Comparison of ENCODE assay signal across 10 cellular contexts in genomic region chr6:52157301-52157930, GRCh38. TPM values are rescaled to one million over a fixed set of nuclear protein-coding genes. Genes with fewer than 3 reads are reported as not detected.
DNase-seq lines count a peak whose midpoint lies in the region; ATAC-seq and FAIRE-seq lines count a peak whose summit lies in the region.
"Had no signal": no experiment of that assay in that cellular context is flagged by ENCODE, and none has a peak within 500 bp of the region (broad histone marks: within the 10 kb centered on the region; RNA-seq: fewer than 3 reads in every experiment).

No MANE protein-coding gene starts in this region.

- peaks cover 3% of the 10 kb centered on the region for H3K9me3 Mint-ChIP-seq in activated T-helper 17 cell treated with anti-CD3 and anti-CD28 coated beads, Interleukin-2, amount 50 U/mL, for 72 hours
- H3K9me3 Mint-ChIP-seq: dendritic cell treated with granulocyte-macrophage colony-stimulating factor and Interleukin-4, amounts not matched to agents 40 ng/mL and 50 ng/mL, for 4 days had no signal

- H3K4me1 Mint-ChIP-seq in activated T-helper 17 cell treated with anti-CD3 and anti-CD28 coated beads, Interleukin-2, amount 50 U/mL, for 72 hours, result peaks cover 59% of the 10 kb centered on the region

- no peak for FAIRE-seq in frontal cortex (lab: Jason Lieb, UNC)

- H3K27me3 Mint-ChIP-seq in activated T-helper 17 cell treated with anti-CD3 and anti-CD28 coated beads, Interleukin-2, amount 50 U/mL, for 72 hours, result peaks cover 4% of the 10 kb centered on the region

- peak; percentile 71 for DNase-seq in activated CD8-positive, alpha-beta memory T cell treated with anti-CD3 and anti-CD28 coated beads, Interleukin-2, amount 50 U/mL, for 48 hours
- DNase-seq in activated CD8-positive, alpha-beta memory T cell treated with anti-CD3 and anti-CD28 coated beads for 24 hours, result no peak
- DNase-seq in stimulated activated CD8-positive, alpha-beta memory T cell treated with anti-CD3 and anti-CD28 coated beads, Interleukin-15, amount 100 ng/mL, for 48 hours (ENCODE audit: low read depth in 2 of 2), result peak; percentile 10 to 43
- DNase-seq in anterior cingulate cortex (lab: John Stamatoyannopoulos, UW), result no peak
- no peak for DNase-seq in frontal cortex (ENCODE audit: low spot score in 2 of 2)
- DNase-seq in NCI-H446 (lab: John Stamatoyannopoulos, UW), result no peak

- H3K36me3 Mint-ChIP-seq in activated T-helper 17 cell treated with anti-CD3 and anti-CD28 coated beads, Interleukin-2, amount 50 U/mL, for 72 hours (ENCODE audit: low read depth), result peaks cover 24% of the 10 kb centered on the region

- ATAC-seq in HG03039 (IDR thresholded peaks at IDR 0.05; ENCODE audit: unreplicated experiment), result peak; percentile 70
- peak; percentile 80 for ATAC-seq in activated T-helper 17 cell treated with anti-CD3 and anti-CD28 coated beads, Interleukin-2, amount 50 U/mL, for 72 hours (replicated peaks)

- peak overlapping the region; percentile 95 for H3K27ac Mint-ChIP-seq in activated T-helper 17 cell treated with anti-CD3 and anti-CD28 coated beads, Interleukin-2, amount 50 U/mL, for 72 hours
- H3K27ac Mint-ChIP-seq: B cell; dendritic cell treated with granulocyte-macrophage colony-stimulating factor and Interleukin-4, amounts not matched to agents 40 ng/mL and 50 ng/mL, for 4 days had no signal

- peak overlapping the region; percentile 83 for H3K4me3 Mint-ChIP-seq in activated T-helper 17 cell treated with anti-CD3 and anti-CD28 coated beads, Interleukin-2, amount 50 U/mL, for 72 hours
- H3K4me3 Mint-ChIP-seq: B cell; dendritic cell treated with granulocyte-macrophage colony-stimulating factor and Interleukin-4, amounts not matched to agents 40 ng/mL and 50 ng/mL, for 4 days had no signal

RNA-seq across cellular contexts. Expression of gene IL17A, which starts 28.8 kb away (rescaled TPM):
- total RNA-seq in activated T-helper 17 cell treated with anti-CD3 and anti-CD28 coated beads, Interleukin-2, amount 50 U/mL, for 72 hours, result 100 to 1,000 TPM in 1 of 2 donors, 10 to 100 TPM in 1; 45.4 to 141 TPM
- not detected for total RNA-seq in frontal cortex
- total RNA-seq: B cell had no signal

Comparison
In these comparisons a context has a peak if more than half of its experiments do, and no peak if none do; other contexts are left out.
1. DNase-seq: peak in activated CD8-positive, alpha-beta memory T cell treated with anti-CD3 and anti-CD28 coated beads, Interleukin-2, amount 50 U/mL, for 48 hours (single experiment) and stimulated activated CD8-positive, alpha-beta memory T cell treated with anti-CD3 and anti-CD28 coated beads, Interleukin-15, amount 100 ng/mL, for 48 hours (2 of 2); none in activated CD8-positive, alpha-beta memory T cell treated with anti-CD3 and anti-CD28 coated beads for 24 hours (single experiment), anterior cingulate cortex (0 of 58), frontal cortex (0 of 2) and NCI-H446 (0 of 2).
2. RNA of gene IL17A, which starts 28.8 kb away (total RNA-seq): 45.4 to 141 TPM in activated T-helper 17 cell treated with anti-CD3 and anti-CD28 coated beads, Interleukin-2, amount 50 U/mL, for 72 hours; not detected in frontal cortex (single experiment); every median in the first group is over 10 times any median in the second.